In genomic region chr10:132222726-132223125, GRCh38 we compare ENCODE assay signal across 11 cellular contexts.
"Had no signal": no experiment of that assay in that cellular context is flagged by ENCODE, and none has a peak within 500 bp of the region (broad histone marks: within the 10 kb centered on the region; RNA-seq: fewer than 3 reads in every experiment).

No MANE protein-coding gene starts in this region.

- H3K4me1 ChIP-seq: colonic mucosa, gastrocnemius medialis, testis, transverse colon had no signal

- H3K9me3 ChIP-seq: body of pancreas, colonic mucosa, gastrocnemius medialis, testis, transverse colon had no signal

- H3K36me3 ChIP-seq: colonic mucosa, gastrocnemius medialis, transverse colon, WERI-Rb-1 had no signal

- H3K27ac Mint-ChIP-seq: activated naive CD8-positive, alpha-beta T cell; nephron progenitor cell; T-helper 2 cell treated with Interferon-gamma antibody and Interleukin-4, amounts not matched to agents 5 μg/mL and 100 μg/mL, for 36 hours had no signal

- H3K4me3 ChIP-seq: body of pancreas, colonic mucosa, dorsolateral prefrontal cortex, gastrocnemius medialis, spleen, testis, transverse colon had no signal

- H3K27me3 Mint-ChIP-seq: activated naive CD8-positive, alpha-beta T cell had no signal

- H3K4me3 Mint-ChIP-seq: activated naive CD8-positive, alpha-beta T cell; nephron progenitor cell; T-helper 2 cell treated with Interferon-gamma antibody and Interleukin-4, amounts not matched to agents 5 μg/mL and 100 μg/mL, for 36 hours had no signal

- H3K27ac ChIP-seq: body of pancreas, colonic mucosa, gastrocnemius medialis, testis, transverse colon had no signal

- H3K27me3 ChIP-seq: body of pancreas, colonic mucosa, dorsolateral prefrontal cortex, gastrocnemius medialis, spleen, testis, transverse colon had no signal
